ENCODE assay signal across 1 cellular context in genomic region chr12:108835860-108836634, GRCh38.
TF ChIP-seq lines count a peak whose summit lies in the region.

No MANE protein-coding gene starts in this region.

TF ChIP-seq in A549, 52 proteins besides CTCF, POLR2A, EP300 and RAD21 (continued from another document):
- TF ChIP-seq PBX3 (IDR thresholded peaks at IDR 0.05): no peak
